ENCODE assay signal across 1 cellular context in genomic region chr14:94550041-94550440, GRCh38.
TF ChIP-seq lines count a peak whose summit lies in the region.

No MANE protein-coding gene starts in this region.

TF ChIP-seq in GM23338, 12 proteins besides CTCF, POLR2A, EP300 and RAD21 (continued from another document):
- no peak for TF ChIP-seq POLR2AphosphoS5 (IDR thresholded peaks at IDR 0.05; ENCODE audit: low read depth)
- TF ChIP-seq JUNB (IDR thresholded peaks at IDR 0.05; ENCODE audit: unreplicated experiment), result no peak
- TF ChIP-seq ZNF331 (CRISPR knock-in tag; IDR thresholded peaks at IDR 0.05; ENCODE audit: low read depth), result no peak
- TF ChIP-seq NANOG (IDR thresholded peaks at IDR 0.05; ENCODE audit: borderline replicate concordance), result no peak
- no peak for TF ChIP-seq REST (IDR thresholded peaks at IDR 0.05; ENCODE audit: unreplicated experiment)
- no peak for TF ChIP-seq STAT1 (IDR thresholded peaks at IDR 0.05; ENCODE audit: unreplicated experiment)
- no peak for TF ChIP-seq CREB1 (CRISPR knock-in tag; IDR thresholded peaks at IDR 0.05; ENCODE audit: low read depth)
- no peak for TF ChIP-seq EZH2 (IDR thresholded peaks at IDR 0.05; ENCODE audit: low read depth, unreplicated experiment)
- no peak for TF ChIP-seq EZH2phosphoT487 (IDR thresholded peaks at IDR 0.05; ENCODE audit: unreplicated experiment)
- TF ChIP-seq ZNF114 (CRISPR knock-in tag; IDR thresholded peaks at IDR 0.05), result no peak
